In the genomic region with DNA sequence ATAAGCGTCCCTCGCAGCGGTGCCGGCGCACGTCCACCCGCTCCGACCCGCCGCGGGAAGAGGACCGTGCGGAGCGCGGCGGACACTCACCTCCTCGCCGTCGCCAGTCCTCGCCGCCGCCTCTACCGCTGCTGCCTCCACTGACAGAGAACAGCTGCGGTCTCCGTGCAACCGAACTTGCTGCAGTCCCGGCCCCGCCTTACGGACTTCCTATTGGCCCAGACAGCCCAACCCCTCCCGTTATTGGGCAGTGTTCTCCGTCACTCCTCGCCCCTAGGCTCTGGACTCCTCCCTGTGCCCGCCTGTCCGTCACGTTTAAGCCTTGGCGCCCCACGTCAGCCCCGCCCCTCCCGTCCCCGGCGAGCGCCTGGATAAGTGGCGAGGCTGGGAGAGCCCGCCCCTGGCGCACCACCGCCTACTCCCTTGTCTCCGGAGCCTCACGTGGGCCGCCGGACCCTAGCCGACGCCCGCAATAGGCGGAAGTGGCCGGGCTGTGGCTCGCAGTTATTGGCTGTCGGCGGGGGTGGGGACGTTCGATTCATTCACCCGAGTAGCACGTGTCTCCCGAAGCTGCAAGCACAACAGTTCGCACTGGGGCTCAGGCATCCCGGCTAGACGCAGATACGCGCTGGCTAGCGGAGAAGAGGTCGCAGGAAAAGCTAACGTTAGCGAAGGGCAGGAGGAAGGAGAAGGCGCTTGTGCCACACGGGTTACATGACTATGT, we compare ENCODE assay signal across 8 cellular contexts. TPM values are rescaled to one million over a fixed set of nuclear protein-coding genes. Genes with fewer than 3 reads are reported as not detected.
A peak's percentile ranks its signal among the peaks of the same experiment; 100 is the strongest.
DNase-seq lines count a peak whose midpoint lies in the region; FAIRE-seq and TF ChIP-seq lines count a peak whose summit lies in the region.

A gene with protein sequence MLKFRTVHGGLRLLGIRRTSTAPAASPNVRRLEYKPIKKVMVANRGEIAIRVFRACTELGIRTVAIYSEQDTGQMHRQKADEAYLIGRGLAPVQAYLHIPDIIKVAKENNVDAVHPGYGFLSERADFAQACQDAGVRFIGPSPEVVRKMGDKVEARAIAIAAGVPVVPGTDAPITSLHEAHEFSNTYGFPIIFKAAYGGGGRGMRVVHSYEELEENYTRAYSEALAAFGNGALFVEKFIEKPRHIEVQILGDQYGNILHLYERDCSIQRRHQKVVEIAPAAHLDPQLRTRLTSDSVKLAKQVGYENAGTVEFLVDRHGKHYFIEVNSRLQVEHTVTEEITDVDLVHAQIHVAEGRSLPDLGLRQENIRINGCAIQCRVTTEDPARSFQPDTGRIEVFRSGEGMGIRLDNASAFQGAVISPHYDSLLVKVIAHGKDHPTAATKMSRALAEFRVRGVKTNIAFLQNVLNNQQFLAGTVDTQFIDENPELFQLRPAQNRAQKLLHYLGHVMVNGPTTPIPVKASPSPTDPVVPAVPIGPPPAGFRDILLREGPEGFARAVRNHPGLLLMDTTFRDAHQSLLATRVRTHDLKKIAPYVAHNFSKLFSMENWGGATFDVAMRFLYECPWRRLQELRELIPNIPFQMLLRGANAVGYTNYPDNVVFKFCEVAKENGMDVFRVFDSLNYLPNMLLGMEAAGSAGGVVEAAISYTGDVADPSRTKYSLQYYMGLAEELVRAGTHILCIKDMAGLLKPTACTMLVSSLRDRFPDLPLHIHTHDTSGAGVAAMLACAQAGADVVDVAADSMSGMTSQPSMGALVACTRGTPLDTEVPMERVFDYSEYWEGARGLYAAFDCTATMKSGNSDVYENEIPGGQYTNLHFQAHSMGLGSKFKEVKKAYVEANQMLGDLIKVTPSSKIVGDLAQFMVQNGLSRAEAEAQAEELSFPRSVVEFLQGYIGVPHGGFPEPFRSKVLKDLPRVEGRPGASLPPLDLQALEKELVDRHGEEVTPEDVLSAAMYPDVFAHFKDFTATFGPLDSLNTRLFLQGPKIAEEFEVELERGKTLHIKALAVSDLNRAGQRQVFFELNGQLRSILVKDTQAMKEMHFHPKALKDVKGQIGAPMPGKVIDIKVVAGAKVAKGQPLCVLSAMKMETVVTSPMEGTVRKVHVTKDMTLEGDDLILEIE (minus strand): TSS at position 152 of the 724 bp plus-strand sequence. CDS start 86,224 bp downstream, outside the sequence.

- no peaks in the 10 kb centered on the region for H3K36me3 Mint-ChIP-seq in neural crest cell (ENCODE audit: low read depth)

- no peaks in the 10 kb centered on the region for H3K9me3 Mint-ChIP-seq in neural crest cell

- H3K4me3 ChIP-seq in SJSA1 = peak within 1 kb of the TSS; percentile 82
- peak within 1 kb of the TSS; percentile 67 to 70 for H3K4me3 ChIP-seq in foreskin fibroblast (ENCODE audit: low read depth in 1 of 2, low read length in 2 of 2)
- H3K4me3 ChIP-seq in stomach = peak within 1 kb of the TSS; percentile 69 to 80 (median 73)

- no peak for TF ChIP-seq EP300 in stomach (IDR thresholded peaks at IDR 0.05)

- DNase-seq in Daoy (ENCODE audit: low read depth) (peak; percentile 100), H54 (ENCODE audit: insufficient read length, low spot score) (peak; percentile 98), M059J (ENCODE audit: low read depth) (peak; percentile 100), SJSA1 (ENCODE audit: low read depth in 1 of 2, low spot score in 2 of 2) (peak; percentile 100), foreskin fibroblast (peak; percentile 100), neural crest cell (ENCODE audit: low read depth, low spot score) (peak; percentile 97), stomach (peak; percentile 100)
- peak; percentile 98 for DNase-seq in activated naive CD4-positive, alpha-beta T cell treated with Interleukin-2 at 50 U/mL for 16 hours

- H3K4me1 Mint-ChIP-seq in neural crest cell = peaks cover 25% of the 10 kb centered on the region

- 1% methylated on average over 13 to 74 of the region's 74 CpGs for WGBS in stomach, 5 donors

- TF ChIP-seq CTCF in foreskin fibroblast (IDR thresholded peaks at IDR 0.05; ENCODE audit: low read depth, low read length) = no peak
- no peak for TF ChIP-seq CTCF in neural crest cell (conservative IDR thresholded peaks at IDR 0.05)
- TF ChIP-seq CTCF in stomach (IDR thresholded peaks at IDR 0.05) = no peak

- H3K27me3 ChIP-seq in SJSA1 (replicated peaks) (no peaks in the 10 kb centered on the region), stomach (no peaks in the 10 kb centered on the region)

- H3K27ac Mint-ChIP-seq in neural crest cell (ENCODE audit: unreplicated experiment) = peak within 1 kb of the TSS; percentile 86

- peaks cover 22% of the 10 kb centered on the region for H3K4me1 ChIP-seq in SJSA1 (replicated peaks)
- H3K4me1 ChIP-seq in stomach = peaks cover 15 to 31% (median 19%) of the 10 kb centered on the region in 4 donors

- peaks cover 7% of the 10 kb centered on the region; the same call in 1 of the 2 replicates for H3K36me3 ChIP-seq in SJSA1
- H3K36me3 ChIP-seq in stomach = no peaks in the 10 kb centered on the region

- FAIRE-seq in H54 (lab: Jason Lieb, UNC) = no peak

- peak within 1 kb of the TSS; percentile 93 for H3K4me3 Mint-ChIP-seq in neural crest cell

- H3K9me3 ChIP-seq in SJSA1 (replicated peaks) (peaks cover 8% of the 10 kb centered on the region; the same call in 1 of the 2 replicates), stomach (no peaks in the 10 kb centered on the region)

- TF ChIP-seq POLR2A in H54 (IDR thresholded peaks at IDR 0.05; ENCODE audit: low read depth, low read length) (peak; percentile 76), stomach (IDR thresholded peaks at IDR 0.05) (peak in 2 of 4 donors; percentile 52 to 74)

- intact Hi-C loops in stomach (cut with DNase I; ENCODE audit: low total_unique reads) = no loop called here

- H3K27ac ChIP-seq in SJSA1 = peak within 1 kb of the TSS; percentile 32; the same call in 1 of the 2 replicates
- H3K27ac ChIP-seq in stomach = peak within 1 kb of the TSS; percentile 77 to 91 (median 90)

- peaks cover 7% of the 10 kb centered on the region for H3K27me3 Mint-ChIP-seq in neural crest cell (ENCODE audit: low read depth)

RNA-seq across cellular contexts. Expression of the gene that starts here (rescaled TPM):
- total RNA-seq in Daoy (2014; rRNA removed; shearing (Covaris generic)) = 15.2 and 28.4 TPM in 2 replicates
- 19.2 and 37.1 TPM in 2 replicates for total RNA-seq in M059J (2014; rRNA removed; shearing (Covaris generic))
- total RNA-seq in SJSA1 (2014; rRNA removed; shearing (Covaris generic)) = 25.2 and 42.0 TPM in 2 replicates
- total RNA-seq in neural crest cell = 51.9 and 53.6 TPM in 2 replicates
- total RNA-seq in stomach = 10 to 100 TPM in 2 of 5 donors, 1 to 10 TPM in 2, under 1 TPM in 1; 0.58 to 86.0 (median 8.9) TPM
- 10 to 100 TPM; 20.2 to 25.3 (median 25.2) TPM for polyA plus RNA-seq in stomach

Comparison
In these comparisons a context has a peak if more than half of its experiments do, and no peak if none do; other contexts are left out.
1. Peak in every context shown above with its lines: DNase-seq, H3K4me3 ChIP-seq and H3K27ac ChIP-seq.